Comparison of ENCODE assay signal across 27 cellular contexts in the genomic region with DNA sequence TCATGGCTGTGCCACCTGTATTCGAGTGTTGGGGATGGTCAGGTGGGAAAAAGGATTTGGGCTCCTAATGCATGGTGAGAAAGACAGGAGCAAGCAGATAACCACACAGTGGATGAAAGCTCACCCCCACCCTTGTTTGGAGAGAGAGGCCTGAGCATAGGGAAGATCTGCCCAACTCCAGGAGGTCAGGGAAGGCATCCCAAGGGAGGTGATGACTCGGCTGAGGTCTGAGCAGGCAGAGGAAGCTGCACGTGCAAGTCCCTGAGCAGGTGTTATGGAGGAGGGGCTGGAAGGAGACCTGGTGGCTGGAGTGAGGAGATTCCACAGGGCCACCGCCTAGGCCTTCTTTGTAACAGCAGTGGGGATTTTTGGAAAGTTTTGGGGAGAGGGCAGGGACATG.
DNase-seq lines count a peak whose midpoint lies in the region; ATAC-seq, FAIRE-seq and TF ChIP-seq lines count a peak whose summit lies in the region.
"Had no signal": no experiment of that assay in that cellular context is flagged by ENCODE, and none has a peak within 500 bp of the region (broad histone marks: within the 10 kb centered on the region; RNA-seq: fewer than 3 reads in every experiment).

No MANE protein-coding gene starts in this region.

- no peak overlapping the region for H4K5ac ChIP-seq in H1 (ENCODE audit: insufficient read length, low read depth, low read length)

- H2BK120ac ChIP-seq in H1 (replicated peaks; ENCODE audit: low read depth, low read length) = no peak overlapping the region

- H3K27ac ChIP-seq in H1 (ENCODE audit: low read depth, low read length) = no peak overlapping the region
- no peak overlapping the region for H3K27ac ChIP-seq in heart left ventricle
- H3K27ac ChIP-seq in gastrocnemius medialis = no peak overlapping the region
- H3K27ac ChIP-seq: BLaER1, brain microvascular endothelial cell, parathyroid adenoma, right lobe of liver had no signal

- H3K27ac Mint-ChIP-seq in neural crest cell (ENCODE audit: unreplicated experiment) = peak overlapping the region; percentile 85
- H3K27ac Mint-ChIP-seq: activated CD4-positive, alpha-beta T cell treated with anti-CD3 and anti-CD28 coated beads, Interleukin-2, amount 10 ng/mL, durations not matched to agents 24 days and 14 days; activated naive CD8-positive, alpha-beta T cell treated with anti-CD3 and anti-CD28 coated beads, Interleukin-2, amount 10 ng/mL, durations not matched to agents 7 days and 5 days; activated T-helper 2 cell treated with anti-CD3 and anti-CD28 coated beads, Interferon-gamma antibody, Interleukin-2, Interleukin-4, amounts not matched to agents 10 μg/mL and 5 μg/mL and 100 μg/mL, durations not matched to agents 14 hours and 24 hours and 36 hours; effector memory CD8-positive, alpha-beta T cell; naive thymus-derived CD4-positive, alpha-beta T cell; T-helper 1 cell treated with Interleukin-12 subunit alpha and Interleukin-12 subunit beta and Interleukin-4 antibody, amounts not matched to agents 30 μg/mL and 1 μg/mL, for 36 hours had no signal

- H3K4ac ChIP-seq in H1 (replicated peaks; ENCODE audit: insufficient read length, low read depth, low read length) = no peak overlapping the region

- no peak overlapping the region for H4K91ac ChIP-seq in H1 (replicated peaks; ENCODE audit: insufficient read length, low read length)

- peak overlapping the region; percentile 37; the same call in 1 of the 2 replicates for H4K8ac ChIP-seq in H1 (ENCODE audit: extremely low read depth, insufficient read depth, low read length)

- H3K4me1 Mint-ChIP-seq in neural crest cell = no peaks in the 10 kb centered on the region
- H3K4me1 Mint-ChIP-seq: activated CD4-positive, alpha-beta T cell treated with anti-CD3 and anti-CD28 coated beads, Interleukin-2, amount 10 ng/mL, durations not matched to agents 24 days and 14 days; activated naive CD8-positive, alpha-beta T cell treated with anti-CD3 and anti-CD28 coated beads, Interleukin-2, amount 10 ng/mL, durations not matched to agents 7 days and 5 days had no signal

- no peak overlapping the region for H2BK12ac ChIP-seq in H1 (ENCODE audit: low read depth, low read length)

- H2BK5ac ChIP-seq in H1 (ENCODE audit: low read depth, low read length) = no peak overlapping the region

- no peak for TF ChIP-seq CTCF in H1 (IDR thresholded peaks at IDR 0.05; ENCODE audit: control extremely low read depth in 1 of 3, insufficient read depth in 1 of 3, low read depth in 1 of 3, low read length in 3 of 3)
- TF ChIP-seq CTCF in neural crest cell (conservative IDR thresholded peaks at IDR 0.05) = no peak
- TF ChIP-seq CTCF in heart left ventricle (IDR thresholded peaks at IDR 0.05) = no peak
- no peak for TF ChIP-seq CTCF in gastrocnemius medialis (IDR thresholded peaks at IDR 0.05 in 4 of 5, conservative IDR thresholded peaks at IDR 0.05 in 1 of 5)

- no peaks in the 10 kb centered on the region for H3K79me2 ChIP-seq in H1 (ENCODE audit: control insufficient read depth in 1 of 2, insufficient read depth in 2 of 2, low read length in 2 of 2)
- H3K79me2 ChIP-seq: parathyroid adenoma had no signal

- H3K18ac ChIP-seq in H1 (ENCODE audit: extremely low read depth, low read length) = no peak overlapping the region

- H2BK15ac ChIP-seq in H1 (ENCODE audit: low read length) = no peak overlapping the region

- H3K27me3 ChIP-seq in H1 (replicated peaks in 1 of 4; ENCODE audit: control insufficient read depth in 3 of 4, extremely low read depth in 1 of 4, insufficient read depth in 3 of 4, low read length in 3 of 4) = no peaks in the 10 kb centered on the region
- H3K27me3 ChIP-seq in heart left ventricle = no peaks in the 10 kb centered on the region
- H3K27me3 ChIP-seq in gastrocnemius medialis = no peaks in the 10 kb centered on the region
- H3K27me3 ChIP-seq: BLaER1, brain microvascular endothelial cell, right lobe of liver had no signal

- POLR2A ChIA-PET in H1 (lab: Charles Lee; ENCODE audit: partially characterized antibody) = interaction anchor here (0.8 kb wide), 1 partner anchor 111 kb away, joined by 3 read pairs; no protein-coding TSS in a partner anchor

- no peak for TF ChIP-seq EP300 in H1 (IDR thresholded peaks at IDR 0.05; ENCODE audit: borderline replicate concordance in 1 of 2, low read depth in 2 of 2, low read length in 2 of 2)

- no peak overlapping the region for H2BK20ac ChIP-seq in H1 (ENCODE audit: low read length)

- in situ Hi-C loops in gastrocnemius medialis (cut with MboI; ENCODE audit: low sequenced_read_pairs in 4 of 4) = no loop called here

- H3K9ac ChIP-seq in H1 (replicated peaks in 1 of 4; ENCODE audit: extremely low read depth in 1 of 4, low read depth in 3 of 4, low read length in 3 of 4) = no peak overlapping the region
- H3K9ac ChIP-seq: BLaER1, parathyroid adenoma had no signal

- no peak overlapping the region for H3K4me3 ChIP-seq in H1 (ENCODE audit: extremely low read depth in 1 of 4, insufficient read depth in 2 of 4, low read depth in 3 of 4, low read length in 4 of 4)
- no peak overlapping the region for H3K4me3 ChIP-seq in heart left ventricle
- no peak overlapping the region for H3K4me3 ChIP-seq in gastrocnemius medialis
- H3K4me3 ChIP-seq: BLaER1, HAP-1, right lobe of liver had no signal

- H3K14ac ChIP-seq in H1 (ENCODE audit: insufficient read length) = no peak overlapping the region

- H3K9me3 ChIP-seq in H1 (ENCODE audit: insufficient read depth in 2 of 2, low read depth in 1 of 2, low read length in 1 of 2) = no peaks in the 10 kb centered on the region
- H3K9me3 ChIP-seq in heart left ventricle = no peaks in the 10 kb centered on the region
- H3K9me3 ChIP-seq in gastrocnemius medialis = no peaks in the 10 kb centered on the region
- H3K9me3 ChIP-seq: BLaER1, HAP-1, right lobe of liver had no signal

- DNase-seq in ELR (ENCODE audit: low read depth) (peak; percentile 41), HT1080 (ENCODE audit: low read depth) (peak; percentile 53), H1 (ENCODE audit: low read depth in 1 of 2, low spot score in 2 of 2) (no peak), neural crest cell (ENCODE audit: low read depth, low spot score) (no peak), heart left ventricle (no peak), gastrocnemius medialis (no peak)
- DNase-seq: activated CD4-positive, alpha-beta T cell treated with anti-CD3 and anti-CD28 coated beads, Interleukin-2, amount 10 ng/mL, durations not matched to agents 24 days and 14 days; activated naive CD8-positive, alpha-beta T cell treated with anti-CD3 and anti-CD28 coated beads, Interleukin-2, amount 10 ng/mL, durations not matched to agents 7 days and 5 days; brain microvascular endothelial cell; effector memory CD8-positive, alpha-beta T cell; kidney; mesendoderm; naive thymus-derived CD4-positive, alpha-beta T cell; NCI-H1436; NCI-H526 treated with DMSO at 0.1 percent for 48 hours; right lobe of liver; SHP77 treated with DMSO at 0.1 percent for 48 hours; stimulated activated CD4-positive, alpha-beta T cell treated with anti-CD3 and anti-CD28 coated beads, Interleukin-15, amount 100 ng/mL, for 24 hours; substantia nigra had no signal

- no peak for TF ChIP-seq RAD21 in H1 (IDR thresholded peaks at IDR 0.05 in 1 of 2, conservative IDR thresholded peaks at IDR 0.05 in 1 of 2; ENCODE audit: low read depth in 2 of 2, low read length in 2 of 2)

- H3K36me3 ChIP-seq in H1 (ENCODE audit: control insufficient read depth in 2 of 4, insufficient read depth in 4 of 4, low read length in 3 of 4) (peaks cover 0 to 11% (median 5%) of the 10 kb centered on the region in 4 experiments; a peak in 4 of 8 replicates), heart left ventricle (peaks cover 0 to 9% (median 0%) of the 10 kb centered on the region in 9 donors), gastrocnemius medialis (no peaks in the 10 kb centered on the region)
- H3K36me3 ChIP-seq: BLaER1, HAP-1, right lobe of liver had no signal

- intact Hi-C loops in heart left ventricle (cut with DNase I) = loop anchor here in 1 of 10 donors (10.0 kb wide), 1 partner anchor 149 kb away; no protein-coding TSS in a partner anchor
- intact Hi-C loops in gastrocnemius medialis (cut with DNase I; ENCODE audit: low total_unique reads) = no loop called here

- H3K79me1 ChIP-seq in H1 (ENCODE audit: low read depth, low read length) = no peaks in the 10 kb centered on the region; the same call in 1 of the 2 replicates

- TF ChIP-seq POLR2A in H1 (IDR thresholded peaks at IDR 0.05; ENCODE audit: control extremely low read depth in 1 of 2, low read depth in 2 of 2, low read length in 2 of 2) = no peak
- TF ChIP-seq POLR2A in heart left ventricle (IDR thresholded peaks at IDR 0.05) = no peak
- TF ChIP-seq POLR2A in gastrocnemius medialis (IDR thresholded peaks at IDR 0.05) = no peak

- H3K23me2 ChIP-seq in H1 (ENCODE audit: low read depth, low read length) = no peaks in the 10 kb centered on the region

- FAIRE-seq in H1 (lab: Jason Lieb, UNC) = no peak
- FAIRE-seq: colon, kidney had no signal

- no peak overlapping the region for H2AK5ac ChIP-seq in H1 (ENCODE audit: low read depth, low read length)

- no peak overlapping the region for H3K4me3 Mint-ChIP-seq in neural crest cell
- H3K4me3 Mint-ChIP-seq: activated CD4-positive, alpha-beta T cell treated with anti-CD3 and anti-CD28 coated beads, Interleukin-2, amount 10 ng/mL, durations not matched to agents 24 days and 14 days; activated naive CD8-positive, alpha-beta T cell treated with anti-CD3 and anti-CD28 coated beads, Interleukin-2, amount 10 ng/mL, durations not matched to agents 7 days and 5 days; effector memory CD8-positive, alpha-beta T cell; naive thymus-derived CD4-positive, alpha-beta T cell; T-helper 1 cell treated with Interleukin-12 subunit alpha and Interleukin-12 subunit beta and Interleukin-4 antibody, amounts not matched to agents 30 μg/mL and 1 μg/mL, for 36 hours had no signal

- no peaks in the 10 kb centered on the region for H3K4me1 ChIP-seq in H1 (replicated peaks in 1 of 4; ENCODE audit: control insufficient read depth in 3 of 4, insufficient read depth in 4 of 4, low read length in 3 of 4)
- H3K4me1 ChIP-seq in heart left ventricle = peaks cover 0 to 7% (median 0%) of the 10 kb centered on the region in 12 donors
- no peaks in the 10 kb centered on the region for H3K4me1 ChIP-seq in gastrocnemius medialis
- H3K4me1 ChIP-seq: HAP-1, parathyroid adenoma, right lobe of liver had no signal

- H3K56ac ChIP-seq in H1 (replicated peaks; ENCODE audit: insufficient read length, low read depth, low read length) = no peak overlapping the region

- peaks cover 0 to 16% of the 10 kb centered on the region in 2 experiments for H4K20me1 ChIP-seq in H1 (replicated peaks in 1 of 2; ENCODE audit: control insufficient read depth in 1 of 2, insufficient read depth in 2 of 2, low read length in 2 of 2)
- H4K20me1 ChIP-seq: BLaER1 had no signal

- CTCF ChIA-PET in H1 (lab: Charles Lee; ENCODE audit: partially characterized antibody) = interaction anchor here (0.6 to 1.4 kb wide), 3 partner anchors 12 to 118 kb away, joined by 3 to 4 read pairs (median 3); no protein-coding TSS in a partner anchor

- H2AFZ ChIP-seq in H1 (ENCODE audit: low read length) = no peak overlapping the region
- H2AFZ ChIP-seq: parathyroid adenoma had no signal

- ATAC-seq in HG03457 (IDR thresholded peaks at IDR 0.05; ENCODE audit: unreplicated experiment) (no peak), heart left ventricle (no peak), gastrocnemius medialis (no peak), GM21515 (IDR thresholded peaks at IDR 0.05; ENCODE audit: unreplicated experiment) (no peak)
- ATAC-seq: effector memory CD8-positive, alpha-beta T cell; naive thymus-derived CD4-positive, alpha-beta T cell; right lobe of liver had no signal

- no peak overlapping the region for H3K4me2 ChIP-seq in H1 (ENCODE audit: insufficient read depth in 1 of 2, low read depth in 2 of 2, low read length in 2 of 2)
- H3K4me2 ChIP-seq: BLaER1 had no signal

- no peaks in the 10 kb centered on the region for H3K9me3 Mint-ChIP-seq in neural crest cell
- H3K9me3 Mint-ChIP-seq: activated CD4-positive, alpha-beta T cell treated with anti-CD3 and anti-CD28 coated beads, Interleukin-2, amount 10 ng/mL, durations not matched to agents 24 days and 14 days; activated naive CD8-positive, alpha-beta T cell treated with anti-CD3 and anti-CD28 coated beads, Interleukin-2, amount 10 ng/mL, durations not matched to agents 7 days and 5 days; activated T-helper 2 cell treated with anti-CD3 and anti-CD28 coated beads, Interferon-gamma antibody, Interleukin-2, Interleukin-4, amounts not matched to agents 10 μg/mL and 5 μg/mL and 100 μg/mL, durations not matched to agents 14 hours and 24 hours and 36 hours; effector memory CD8-positive, alpha-beta T cell; naive thymus-derived CD4-positive, alpha-beta T cell; T-helper 1 cell treated with Interleukin-12 subunit alpha and Interleukin-12 subunit beta and Interleukin-4 antibody, amounts not matched to agents 30 μg/mL and 1 μg/mL, for 36 hours had no signal

- WGBS in H1 (ENCODE audit: extremely low coverage in 1 of 2, insufficient coverage in 1 of 2, insufficient read length in 1 of 2, insufficient replicate concordance in 2 of 2, low coverage in 1 of 2, low lambda C conversion rate in 2 of 2, missing lambda C conversion rate in 1 of 2), 2 experiments = 59% methylated on average over 4 of the region's 4 CpGs; no CpG with 5 or more reads in 1 of the 2 experiments
- 67 to 78% (median 72%) methylated on average over 4 of the region's 4 CpGs for WGBS in heart left ventricle, 4 donors

- no peaks in the 10 kb centered on the region for H3K27me3 Mint-ChIP-seq in neural crest cell (ENCODE audit: low read depth)
- H3K27me3 Mint-ChIP-seq: activated CD4-positive, alpha-beta T cell treated with anti-CD3 and anti-CD28 coated beads, Interleukin-2, amount 10 ng/mL, durations not matched to agents 24 days and 14 days; activated naive CD8-positive, alpha-beta T cell treated with anti-CD3 and anti-CD28 coated beads, Interleukin-2, amount 10 ng/mL, durations not matched to agents 7 days and 5 days had no signal

- H3K23ac ChIP-seq in H1 (ENCODE audit: insufficient read length) = no peak overlapping the region

- peaks cover 3% of the 10 kb centered on the region for H3K36me3 Mint-ChIP-seq in neural crest cell (ENCODE audit: low read depth)
- H3K36me3 Mint-ChIP-seq: activated naive CD8-positive, alpha-beta T cell treated with anti-CD3 and anti-CD28 coated beads, Interleukin-2, amount 10 ng/mL, durations not matched to agents 7 days and 5 days; naive thymus-derived CD4-positive, alpha-beta T cell had no signal

Comparison
In these comparisons a context has a peak if more than half of its experiments do, and no peak if none do; other contexts are left out.
1. DNase-seq: peak in ELR (single experiment) and HT1080 (single experiment); none in H1 (0 of 2), neural crest cell (single experiment), heart left ventricle (0 of 5) and gastrocnemius medialis (0 of 2).